Comparison of ENCODE assay signal across 29 cellular contexts in the genomic region with DNA sequence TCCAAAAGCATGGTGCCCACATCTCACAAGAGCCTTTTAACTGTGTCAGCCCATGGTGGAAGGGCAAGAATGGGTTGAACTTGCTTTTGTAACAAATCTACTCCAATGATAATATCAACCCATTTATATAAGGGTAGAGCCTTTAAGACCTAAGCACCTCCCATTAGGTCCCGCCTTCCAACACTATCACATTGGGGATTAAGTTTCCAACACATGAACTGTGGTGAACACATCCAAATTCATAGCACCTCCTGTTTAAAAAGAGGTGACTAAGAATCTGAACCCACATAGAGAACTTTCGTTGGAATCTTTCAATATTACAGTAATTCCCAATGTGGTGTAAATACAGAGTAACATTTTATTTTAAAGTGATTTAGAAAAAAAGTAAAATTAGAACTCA.
"Had no signal": no experiment of that assay in that cellular context is flagged by ENCODE, and none has a peak within 500 bp of the region (broad histone marks: within the 10 kb centered on the region; RNA-seq: fewer than 3 reads in every experiment).

No MANE protein-coding gene starts in this region.

- H3K27me3 ChIP-seq: brain microvascular endothelial cell, dorsolateral prefrontal cortex, esophagus muscularis mucosa, foreskin keratinocyte, gastrocnemius medialis, heart left ventricle had no signal

- DNase-seq: activated CD4-positive, alpha-beta T cell treated with anti-CD3 and anti-CD28 coated beads for 4 hours; activated CD4-positive, alpha-beta T cell treated with anti-CD3 and anti-CD28 coated beads, Interleukin-2, amount 50 U/mL, for 1 hour; activated CD4-positive, CD25-positive, alpha-beta regulatory T cell; activated CD4-positive, CD25-positive, alpha-beta regulatory T cell treated with anti-CD3 and anti-CD28 coated beads, Interleukin-2, amount 50 U/mL, for 72 hours; activated CD8-positive, alpha-beta memory T cell treated with anti-CD3 and anti-CD28 coated beads, Interleukin-2, amount 50 U/mL, for 48 hours; activated effector memory CD4-positive, alpha-beta T cell treated with anti-CD3 and anti-CD28 coated beads, Interleukin-2, amount 50 U/mL, for 16 hours; activated naive CD4-positive, alpha-beta T cell treated with anti-CD3 and anti-CD28 coated beads for 36 hours; amniotic stem cell; anterior cingulate cortex; brain microvascular endothelial cell; dorsolateral prefrontal cortex; effector memory CD4-positive, alpha-beta T cell; endodermal cell; erythroblast; foreskin keratinocyte; gastrocnemius medialis; glutamatergic neuron; heart left ventricle; T-helper 1 cell; T-helper 2 cell had no signal

- ATAC-seq: foreskin keratinocyte, gastrocnemius medialis, heart left ventricle, SK-N-SH treated with all-trans-retinoic acid at 6 μM for 48 hours had no signal

- H3K27ac Mint-ChIP-seq: activated naive CD4-positive, alpha-beta T cell treated with anti-CD3 and anti-CD28 coated beads for 36 hours; activated T-helper 2 cell treated with anti-CD3 and anti-CD28 coated beads, Interferon-gamma antibody, Interleukin-2, Interleukin-4, amounts not matched to agents 10 μg/mL and 5 μg/mL and 100 μg/mL, durations not matched to agents 14 hours and 24 hours and 36 hours; dendritic cell treated with granulocyte-macrophage colony-stimulating factor and Interleukin-4, amounts not matched to agents 40 ng/mL and 50 ng/mL, for 4 days; endodermal cell had no signal

- H3K9me3 ChIP-seq: esophagus muscularis mucosa, gastrocnemius medialis, heart left ventricle had no signal

- FAIRE-seq: astrocyte, bronchial epithelial cell had no signal

- H3K4me3 Mint-ChIP-seq: activated naive CD4-positive, alpha-beta T cell treated with anti-CD3 and anti-CD28 coated beads for 36 hours; activated naive CD8-positive, alpha-beta T cell; central memory CD8-positive, alpha-beta T cell; dendritic cell treated with granulocyte-macrophage colony-stimulating factor and Interleukin-4, amounts not matched to agents 40 ng/mL and 50 ng/mL, for 4 days; endodermal cell had no signal

- H3K9me3 Mint-ChIP-seq: activated naive CD4-positive, alpha-beta T cell treated with anti-CD3 and anti-CD28 coated beads for 36 hours; activated T-helper 2 cell treated with anti-CD3 and anti-CD28 coated beads, Interferon-gamma antibody, Interleukin-2, Interleukin-4, amounts not matched to agents 10 μg/mL and 5 μg/mL and 100 μg/mL, durations not matched to agents 14 hours and 24 hours and 36 hours; central memory CD8-positive, alpha-beta T cell; dendritic cell treated with granulocyte-macrophage colony-stimulating factor and Interleukin-4, amounts not matched to agents 40 ng/mL and 50 ng/mL, for 4 days; endodermal cell had no signal

- H3K4me3 ChIP-seq: coronary artery, dorsolateral prefrontal cortex, esophagus muscularis mucosa, gastrocnemius medialis, heart left ventricle had no signal

- H3K4me1 Mint-ChIP-seq: central memory CD8-positive, alpha-beta T cell had no signal

- H3K27me3 Mint-ChIP-seq: activated naive CD8-positive, alpha-beta T cell; central memory CD8-positive, alpha-beta T cell; dendritic cell treated with granulocyte-macrophage colony-stimulating factor and Interleukin-4, amounts not matched to agents 40 ng/mL and 50 ng/mL, for 4 days had no signal

- H3K27ac ChIP-seq: brain microvascular endothelial cell, coronary artery, dorsolateral prefrontal cortex, esophagus muscularis mucosa, foreskin keratinocyte, heart left ventricle had no signal
